Comparison of ENCODE assay signal across 8 cellular contexts in the genomic region with DNA sequence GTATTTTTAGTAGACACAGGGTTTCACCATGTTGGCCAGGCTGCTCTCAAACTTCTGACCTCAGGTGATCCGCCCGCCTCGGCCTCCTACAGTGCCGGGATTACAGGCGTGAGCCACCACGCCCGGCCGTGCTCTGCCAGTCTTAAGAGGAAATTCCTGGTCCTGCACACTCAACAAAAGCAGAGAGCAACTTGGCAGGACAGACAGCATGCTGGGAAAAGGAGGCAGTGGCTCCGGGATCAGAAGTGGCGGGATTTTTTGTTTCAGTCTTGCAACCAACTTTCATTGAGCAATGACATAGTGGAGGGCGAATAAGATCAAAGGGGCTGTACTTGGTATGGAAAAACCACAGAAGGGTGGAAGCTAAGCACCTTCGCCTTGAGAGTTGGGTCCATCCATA. TPM values are rescaled to one million over a fixed set of nuclear protein-coding genes. Genes with fewer than 3 reads are reported as not detected.
DNase-seq lines count a peak whose midpoint lies in the region; ATAC-seq and TF ChIP-seq lines count a peak whose summit lies in the region.

No MANE protein-coding gene starts in this region.

- no peaks in the 10 kb centered on the region for H3K9me3 Mint-ChIP-seq in activated CD8-positive, alpha-beta memory T cell treated with anti-CD3 and anti-CD28 coated beads, Interleukin-2, amount 10 ng/mL, durations not matched to agents 7 days and 5 days (ENCODE audit: low read depth)
- no peaks in the 10 kb centered on the region for H3K9me3 Mint-ChIP-seq in activated naive CD8-positive, alpha-beta T cell treated with anti-CD3 and anti-CD28 coated beads, Interleukin-2, amount 10 ng/mL, durations not matched to agents 7 days and 5 days

- H3K4me3 ChIP-seq in thyroid gland (replicated peaks in 1 of 3), result no peak overlapping the region

- POLR2A ChIA-PET in activated naive CD8-positive, alpha-beta T cell treated with anti-CD3 and anti-CD28 coated beads, Interleukin-2, amount 10 ng/mL, durations not matched to agents 7 days and 5 days (lab: Charles Lee), result no interaction called here

- H3K27me3 Mint-ChIP-seq in activated CD8-positive, alpha-beta memory T cell treated with anti-CD3 and anti-CD28 coated beads, Interleukin-2, amount 10 ng/mL, durations not matched to agents 7 days and 5 days, result peaks cover 22% of the 10 kb centered on the region
- peaks cover 5% of the 10 kb centered on the region for H3K27me3 Mint-ChIP-seq in activated naive CD8-positive, alpha-beta T cell treated with anti-CD3 and anti-CD28 coated beads, Interleukin-2, amount 10 ng/mL, durations not matched to agents 7 days and 5 days

- WGBS in thyroid gland, 2 donors, result 76 to 77% methylated on average over 11 to 12 of the region's 12 CpGs

- H3K4me1 ChIP-seq in thyroid gland, result peaks cover 14 to 26% of the 10 kb centered on the region in 2 donors

- intact Hi-C loops in thyroid gland (cut with DNase I), result loop anchor here (10.0 kb wide), 1 partner anchor 109 kb away; a partner anchor contains a TSS

- ATAC-seq in activated CD8-positive, alpha-beta memory T cell treated with anti-CD3 and anti-CD28 coated beads, Interleukin-2, amount 10 ng/mL, durations not matched to agents 7 days and 5 days, result no peak
- ATAC-seq in activated naive CD8-positive, alpha-beta T cell treated with anti-CD3 and anti-CD28 coated beads, Interleukin-2, amount 10 ng/mL, durations not matched to agents 7 days and 5 days (ENCODE audit: low read depth), result no peak
- ATAC-seq in GM21390 (IDR thresholded peaks at IDR 0.05; ENCODE audit: unreplicated experiment), result no peak

- peak overlapping the region in 1 of 3 donors; percentile 94 for H3K27ac ChIP-seq in thyroid gland

- H3K9me3 ChIP-seq in thyroid gland, result no peaks in the 10 kb centered on the region

- H3K36me3 Mint-ChIP-seq in activated CD8-positive, alpha-beta memory T cell treated with anti-CD3 and anti-CD28 coated beads, Interleukin-2, amount 10 ng/mL, durations not matched to agents 7 days and 5 days, result no peaks in the 10 kb centered on the region
- H3K36me3 Mint-ChIP-seq in activated naive CD8-positive, alpha-beta T cell treated with anti-CD3 and anti-CD28 coated beads, Interleukin-2, amount 10 ng/mL, durations not matched to agents 7 days and 5 days, result no peaks in the 10 kb centered on the region

- H3K4me1 Mint-ChIP-seq in activated CD8-positive, alpha-beta memory T cell treated with anti-CD3 and anti-CD28 coated beads, Interleukin-2, amount 10 ng/mL, durations not matched to agents 7 days and 5 days, result peaks cover 7% of the 10 kb centered on the region
- peaks cover 8% of the 10 kb centered on the region for H3K4me1 Mint-ChIP-seq in activated naive CD8-positive, alpha-beta T cell treated with anti-CD3 and anti-CD28 coated beads, Interleukin-2, amount 10 ng/mL, durations not matched to agents 7 days and 5 days

- CTCF ChIA-PET in activated CD8-positive, alpha-beta memory T cell treated with anti-CD3 and anti-CD28 coated beads, Interleukin-2, amount 10 ng/mL, durations not matched to agents 7 days and 5 days (lab: Charles Lee), result no interaction called here

- TF ChIP-seq CTCF in thyroid gland (IDR thresholded peaks at IDR 0.05), result no peak

- no peak overlapping the region for H3K4me3 Mint-ChIP-seq in activated CD8-positive, alpha-beta memory T cell treated with anti-CD3 and anti-CD28 coated beads, Interleukin-2, amount 10 ng/mL, durations not matched to agents 7 days and 5 days
- H3K4me3 Mint-ChIP-seq in activated naive CD8-positive, alpha-beta T cell treated with anti-CD3 and anti-CD28 coated beads, Interleukin-2, amount 10 ng/mL, durations not matched to agents 7 days and 5 days, result peak overlapping the region; percentile 25

- no peak overlapping the region for H3K27ac Mint-ChIP-seq in activated CD8-positive, alpha-beta memory T cell treated with anti-CD3 and anti-CD28 coated beads, Interleukin-2, amount 10 ng/mL, durations not matched to agents 7 days and 5 days
- H3K27ac Mint-ChIP-seq in activated naive CD8-positive, alpha-beta T cell treated with anti-CD3 and anti-CD28 coated beads, Interleukin-2, amount 10 ng/mL, durations not matched to agents 7 days and 5 days, result no peak overlapping the region

- DNase-seq in activated CD8-positive, alpha-beta memory T cell treated with anti-CD3 and anti-CD28 coated beads, Interleukin-2, amount 10 ng/mL, durations not matched to agents 7 days and 5 days, result peak; percentile 23
- no peak for DNase-seq in activated CD8-positive, alpha-beta memory T cell treated with anti-CD3 and anti-CD28 coated beads for 24 hours
- no peak for DNase-seq in activated naive CD8-positive, alpha-beta T cell treated with anti-CD3 and anti-CD28 coated beads, Interleukin-2, amount 10 ng/mL, durations not matched to agents 7 days and 5 days
- DNase-seq in kidney tubule cell (ENCODE audit: low spot score) (peak; percentile 53), thyroid gland (peak; percentile 54 to 61), NCI-H1436 treated with DMSO at 0.1 percent for 48 hours (lab: John Stamatoyannopoulos, UW) (no peak), erythroblast (lab: John Stamatoyannopoulos, UW) (no peak)

- no peak for TF ChIP-seq POLR2A in thyroid gland (IDR thresholded peaks at IDR 0.05)
- no peak for TF ChIP-seq POLR2A in erythroblast (IDR thresholded peaks at IDR 0.05; ENCODE audit: low read length)

- no peaks in the 10 kb centered on the region for H3K27me3 ChIP-seq in thyroid gland

- H3K36me3 ChIP-seq in thyroid gland, result no peaks in the 10 kb centered on the region

RNA-seq across cellular contexts. Expression of a gene that starts 2.1 kb away (rescaled TPM):
- total RNA-seq in activated CD8-positive, alpha-beta memory T cell treated with anti-CD3 and anti-CD28 coated beads, Interleukin-2, amount 10 ng/mL, durations not matched to agents 7 days and 5 days, result 1 to 10 TPM; 1.1 to 3.7 TPM
- total RNA-seq in activated naive CD8-positive, alpha-beta T cell treated with anti-CD3 and anti-CD28 coated beads, Interleukin-2, amount 10 ng/mL, durations not matched to agents 7 days and 5 days, result 1 to 10 TPM; 3.9 TPM
- total RNA-seq in thyroid gland, result 10 to 100 TPM; 40.7 to 55.5 (median 48.9) TPM

RNA-seq across cellular contexts. Expression of a gene that starts 56.8 kb away (rescaled TPM):
- 1 to 10 TPM; 6.4 to 6.8 TPM for total RNA-seq in activated CD8-positive, alpha-beta memory T cell treated with anti-CD3 and anti-CD28 coated beads, Interleukin-2, amount 10 ng/mL, durations not matched to agents 7 days and 5 days
- total RNA-seq in activated naive CD8-positive, alpha-beta T cell treated with anti-CD3 and anti-CD28 coated beads, Interleukin-2, amount 10 ng/mL, durations not matched to agents 7 days and 5 days, result 10 to 100 TPM; 40.9 to 50.8 TPM
- 10 to 100 TPM; 39.7 to 72.3 (median 59.9) TPM for total RNA-seq in thyroid gland

Comparison
In these comparisons a context has a peak if more than half of its experiments do, and no peak if none do; other contexts are left out.
1. DNase-seq: peak in activated CD8-positive, alpha-beta memory T cell treated with anti-CD3 and anti-CD28 coated beads, Interleukin-2, amount 10 ng/mL, durations not matched to agents 7 days and 5 days (single experiment), kidney tubule cell (single experiment) and thyroid gland (2 of 2); none in activated CD8-positive, alpha-beta memory T cell treated with anti-CD3 and anti-CD28 coated beads for 24 hours (single experiment), activated naive CD8-positive, alpha-beta T cell treated with anti-CD3 and anti-CD28 coated beads, Interleukin-2, amount 10 ng/mL, durations not matched to agents 7 days and 5 days (single experiment), NCI-H1436 treated with DMSO at 0.1 percent for 48 hours (single experiment) and erythroblast (0 of 2).
2. RNA of a gene that starts 2.1 kb away (total RNA-seq): 40.7 to 55.5 TPM in thyroid gland; 3.9 TPM in activated naive CD8-positive, alpha-beta T cell treated with anti-CD3 and anti-CD28 coated beads, Interleukin-2, amount 10 ng/mL, durations not matched to agents 7 days and 5 days and 1.1 to 3.7 TPM in activated CD8-positive, alpha-beta memory T cell treated with anti-CD3 and anti-CD28 coated beads, Interleukin-2, amount 10 ng/mL, durations not matched to agents 7 days and 5 days; every median in the first group is over 4 times any median in the second.
3. RNA of a gene that starts 56.8 kb away (total RNA-seq): 39.7 to 72.3 TPM in thyroid gland and 40.9 to 50.8 TPM in activated naive CD8-positive, alpha-beta T cell treated with anti-CD3 and anti-CD28 coated beads, Interleukin-2, amount 10 ng/mL, durations not matched to agents 7 days and 5 days; 6.4 to 6.8 TPM in activated CD8-positive, alpha-beta memory T cell treated with anti-CD3 and anti-CD28 coated beads, Interleukin-2, amount 10 ng/mL, durations not matched to agents 7 days and 5 days; every median in the first group is over 4 times any median in the second.